In the genomic region with DNA sequence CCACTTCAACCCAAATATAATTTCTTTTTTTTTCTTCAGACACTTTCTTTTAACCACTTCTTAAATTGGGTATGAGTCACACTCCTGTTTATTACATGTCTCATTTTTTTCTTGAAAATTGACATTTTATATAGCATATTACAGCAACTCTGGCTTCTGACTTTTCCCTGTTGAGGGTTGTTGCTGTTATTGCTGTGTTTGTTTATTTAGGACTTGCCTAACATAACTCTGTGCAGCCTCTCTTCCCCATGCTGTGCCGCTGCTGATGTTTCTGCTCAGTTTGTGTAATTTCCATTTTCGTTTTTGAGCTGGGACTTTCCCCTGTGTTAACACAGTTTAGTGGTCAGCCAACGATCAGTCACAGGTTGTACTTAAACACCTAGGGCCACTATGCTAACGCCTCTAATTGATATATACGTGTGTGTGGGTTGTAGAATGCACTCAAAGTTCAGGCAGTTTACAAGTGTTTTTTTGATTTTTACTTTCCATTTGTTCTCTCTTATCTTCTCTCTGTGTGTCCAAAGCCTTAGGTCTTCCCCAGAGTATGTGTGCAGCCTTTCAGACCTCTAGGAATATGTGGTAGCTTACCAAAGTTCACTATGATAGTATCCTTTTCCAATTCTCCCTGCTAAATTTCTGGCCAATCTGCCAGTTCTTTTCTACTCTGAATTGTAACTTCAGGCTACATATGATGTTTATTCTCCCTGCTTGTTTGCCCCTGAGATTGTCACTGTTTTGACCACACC, we compare ENCODE assay signal across 8 cellular contexts.
DNase-seq lines count a peak whose midpoint lies in the region; ATAC-seq and TF ChIP-seq lines count a peak whose summit lies in the region.

No MANE protein-coding gene starts in this region.

- ATAC-seq in GM18511 (IDR thresholded peaks at IDR 0.05; ENCODE audit: unreplicated experiment) (peak; percentile 100), GM21737 (IDR thresholded peaks at IDR 0.05; ENCODE audit: unreplicated experiment) (peak; percentile 99), lung (ENCODE audit: insufficient read depth, low FRiP score) (peak; percentile 47), left cardiac atrium (no peak)

- H3K4me3 ChIP-seq in lung: no peak overlapping the region

- WGBS in lung, 2 donors: 55 to 78% methylated on average over 5 of the region's 5 CpGs

- H3K9me3 ChIP-seq in lung (ENCODE audit: control insufficient read depth in 2 of 2, insufficient read depth in 1 of 2, low read length in 1 of 2): no peaks in the 10 kb centered on the region

- no peak overlapping the region for H3K4me3 Mint-ChIP-seq in activated CD4-positive, alpha-beta T cell treated with anti-CD3 and anti-CD28 coated beads, Interleukin-2, amount 10 ng/mL, durations not matched to agents 7 days and 5 days

- H3K27me3 Mint-ChIP-seq in activated CD4-positive, alpha-beta T cell treated with anti-CD3 and anti-CD28 coated beads, Interleukin-2, amount 10 ng/mL, durations not matched to agents 7 days and 5 days: no peaks in the 10 kb centered on the region

- H3K27me3 ChIP-seq in lung (ENCODE audit: control insufficient read depth, insufficient read depth): no peaks in the 10 kb centered on the region

- TF ChIP-seq CTCF in lung (IDR thresholded peaks at IDR 0.05; ENCODE audit: control extremely low read depth, extremely low read depth): no peak

- H3K36me3 ChIP-seq in lung (ENCODE audit: control insufficient read depth in 2 of 2, insufficient read depth in 2 of 2, low read length in 2 of 2): no peaks in the 10 kb centered on the region

- DNase-seq in M059J (ENCODE audit: low read depth) (peak; percentile 52), lung (ENCODE audit: low spot score) (no peak), left cardiac atrium (no peak), mesenteric fat pad (ENCODE audit: low spot score) (no peak), GM03348 (ENCODE audit: low spot score) (no peak)
- no peak for DNase-seq in activated CD4-positive, alpha-beta T cell treated with anti-CD3 and anti-CD28 coated beads, Interleukin-2, amount 10 ng/mL, durations not matched to agents 7 days and 5 days

- POLR2A ChIA-PET in activated CD4-positive, alpha-beta T cell treated with anti-CD3 and anti-CD28 coated beads, Interleukin-2, amount 10 ng/mL, durations not matched to agents 7 days and 5 days (lab: Charles Lee): no interaction called here

- no peak overlapping the region for H3K27ac ChIP-seq in lung (ENCODE audit: low read depth in 1 of 2, low read length in 1 of 2)

- H3K9me3 Mint-ChIP-seq in activated CD4-positive, alpha-beta T cell treated with anti-CD3 and anti-CD28 coated beads, Interleukin-2, amount 10 ng/mL, durations not matched to agents 7 days and 5 days: no peaks in the 10 kb centered on the region

- peaks cover 7% of the 10 kb centered on the region for H3K4me1 Mint-ChIP-seq in activated CD4-positive, alpha-beta T cell treated with anti-CD3 and anti-CD28 coated beads, Interleukin-2, amount 10 ng/mL, durations not matched to agents 7 days and 5 days

- CTCF ChIA-PET in activated CD4-positive, alpha-beta T cell treated with anti-CD3 and anti-CD28 coated beads, Interleukin-2, amount 10 ng/mL, durations not matched to agents 7 days and 5 days (lab: Charles Lee): interaction anchor here (1.4 kb wide), 1 partner anchor 11 kb away, joined by 3 read pairs; no protein-coding TSS in a partner anchor

- H3K27ac Mint-ChIP-seq in activated CD4-positive, alpha-beta T cell treated with anti-CD3 and anti-CD28 coated beads, Interleukin-2, amount 10 ng/mL, durations not matched to agents 7 days and 5 days: no peak overlapping the region

- intact Hi-C loops in left cardiac atrium (cut with DNase I): no loop called here

- no peaks in the 10 kb centered on the region for H3K4me1 ChIP-seq in lung (ENCODE audit: control insufficient read depth in 2 of 2, insufficient read depth in 2 of 2, low read length in 2 of 2)

- H3K36me3 Mint-ChIP-seq in activated CD4-positive, alpha-beta T cell treated with anti-CD3 and anti-CD28 coated beads, Interleukin-2, amount 10 ng/mL, durations not matched to agents 7 days and 5 days (ENCODE audit: low read depth): no peaks in the 10 kb centered on the region

Comparison
In these comparisons a context has a peak if more than half of its experiments do, and no peak if none do; other contexts are left out.
1. ATAC-seq: peak in GM18511 (single experiment), GM21737 (single experiment) and lung (single experiment); none in left cardiac atrium (0 of 2).